In genomic region chr7:48052748-48053147, GRCh38 we compare ENCODE assay signal across 12 cellular contexts. TPM values are rescaled to one million over a fixed set of nuclear protein-coding genes. Genes with fewer than 3 reads are reported as not detected.
DNase-seq lines count a peak whose midpoint lies in the region; ATAC-seq, FAIRE-seq and TF ChIP-seq lines count a peak whose summit lies in the region.
"Had no signal": no experiment of that assay in that cellular context is flagged by ENCODE, and none has a peak within 500 bp of the region (broad histone marks: within the 10 kb centered on the region; RNA-seq: fewer than 3 reads in every experiment).

No MANE protein-coding gene starts in this region.

- 72 to 79% (median 78%) methylated on average over 8 of the region's 8 CpGs for WGBS in psoas muscle, 3 donors

- H3K27me3 ChIP-seq in keratinocyte (ENCODE audit: control insufficient read depth, extremely low read depth, insufficient read depth, low read length) (no peaks in the 10 kb centered on the region), psoas muscle (ENCODE audit: insufficient read depth in 3 of 3, low read length in 2 of 3) (no peaks in the 10 kb centered on the region)

- no peaks in the 10 kb centered on the region for H3K79me2 ChIP-seq in keratinocyte (ENCODE audit: control insufficient read depth, insufficient read depth, low read length)

- no peak overlapping the region for H2AFZ ChIP-seq in keratinocyte (ENCODE audit: control insufficient read depth, low read length)

- intact Hi-C loops in psoas muscle (cut with DNase I) = no loop called here

- DNase-seq in SW480 (ENCODE audit: low spot score) (peak; percentile 23), keratinocyte (ENCODE audit: low read depth, low spot score) (no peak), SIG-M5 treated with dmso at 0.1 percent for 504 hours (lab: John Stamatoyannopoulos, UW; ENCODE audit: unreplicated experiment) (no peak), epidermal melanocyte (ENCODE audit: insufficient read length, low spot score) (no peak), psoas muscle (no peak)
- DNase-seq: DMS79 treated with DMSO at 0.1 percent for 48 hours, NCI-H187 treated with DMSO at 0.1 percent for 48 hours had no signal

- ATAC-seq in GM18511 (IDR thresholded peaks at IDR 0.05; ENCODE audit: unreplicated experiment) (peak; percentile 91), HG02870 (IDR thresholded peaks at IDR 0.05; ENCODE audit: unreplicated experiment) (peak; percentile 98), psoas muscle (no peak), GM19395 (IDR thresholded peaks at IDR 0.05; ENCODE audit: unreplicated experiment) (no peak)

- dilution Hi-C loops in keratinocyte (cut with MboI; ENCODE audit: extremely low pct_ligation_motif_present, low sequenced_read_pairs) = no loop called here

- H3K27ac ChIP-seq in keratinocyte (ENCODE audit: control insufficient read depth, insufficient read depth, low read length) (no peak overlapping the region), psoas muscle (no peak overlapping the region)
- H3K27ac ChIP-seq: SK-N-MC had no signal

- H4K20me1 ChIP-seq in keratinocyte (ENCODE audit: control insufficient read depth, extremely low read depth, insufficient read depth, low read length) = no peaks in the 10 kb centered on the region

- peaks cover 8% of the 10 kb centered on the region for H3K4me1 ChIP-seq in keratinocyte (ENCODE audit: control insufficient read depth, extremely low read depth, insufficient read depth, low read length)
- H3K4me1 ChIP-seq in psoas muscle = no peaks in the 10 kb centered on the region

- no peak overlapping the region for H3K4me3 ChIP-seq in keratinocyte (ENCODE audit: control insufficient read depth in 2 of 3, extremely low read depth in 1 of 3, insufficient read depth in 2 of 3, low read depth in 1 of 3, low read length in 3 of 3)
- no peak overlapping the region for H3K4me3 ChIP-seq in psoas muscle
- H3K4me3 ChIP-seq: SK-N-MC had no signal

- no peaks in the 10 kb centered on the region for H3K36me3 ChIP-seq in keratinocyte (ENCODE audit: control insufficient read depth in 2 of 2, extremely low read depth in 1 of 2, insufficient read depth in 2 of 2, low read length in 2 of 2)
- H3K36me3 ChIP-seq in psoas muscle (ENCODE audit: insufficient read depth in 1 of 2, low read depth in 1 of 2) = no peaks in the 10 kb centered on the region

- FAIRE-seq in keratinocyte (lab: Jason Lieb, UNC) = peak; percentile 39

- H3K9ac ChIP-seq in keratinocyte (ENCODE audit: control insufficient read depth, extremely low read depth, insufficient read depth, low read length) = no peak overlapping the region

- no peak for TF ChIP-seq CTCF in keratinocyte (optimal IDR thresholded peaks at IDR 0.05 in 1 of 3, IDR thresholded peaks at IDR 0.05 in 1 of 3, conservative IDR thresholded peaks at IDR 0.05 in 1 of 3; ENCODE audit: extremely low read depth in 1 of 3, insufficient read depth in 2 of 3, low read length in 3 of 3)
- no peak for TF ChIP-seq CTCF in psoas muscle (IDR thresholded peaks at IDR 0.05)

- no peak overlapping the region for H3K4me2 ChIP-seq in keratinocyte (ENCODE audit: control insufficient read depth, extremely low read depth, insufficient read depth, low read depth, low read length)

- no peaks in the 10 kb centered on the region for H3K9me1 ChIP-seq in keratinocyte (ENCODE audit: control insufficient read depth, extremely low read depth, insufficient read depth, low read length)

- H3K9me3 ChIP-seq in keratinocyte (ENCODE audit: control insufficient read depth, low read depth, low read length) (no peaks in the 10 kb centered on the region), psoas muscle (peaks cover 8% of the 10 kb centered on the region)

RNA-seq across cellular contexts. Expression of gene C7orf57, which starts 17.4 kb away (rescaled TPM):
- 0.22 to 0.60 TPM (median 0.39 TPM) in 3 replicates for polyA plus RNA-seq in keratinocyte
- 2.0 TPM for polyA plus RNA-seq in keratinocyte (2011; ENCODE audit: low read depth)
- polyA plus RNA-seq in keratinocyte (2011; cell fraction: cytosol; rRNA removed) = 0.11 and 0.17 TPM in 2 replicates
- polyA plus RNA-seq in keratinocyte (2011; cell fraction: nucleus; rRNA removed) = 0.64 and 0.74 TPM in 2 replicates
- polyA plus RNA-seq in keratinocyte (2012; ENCODE audit: low replicate concordance) = 0.36 and 1.6 TPM in 2 replicates
- polyA minus RNA-seq in keratinocyte = 0.13 to 0.43 TPM in 2 of 3 replicates, not detected in the other
- not detected for polyA minus RNA-seq in keratinocyte (2011; cell fraction: cytosol; rRNA and poly(A)+ RNA removed)
- not detected in 2 replicates for polyA minus RNA-seq in keratinocyte (2011; cell fraction: nucleus; rRNA and poly(A)+ RNA removed)
- not detected for total RNA-seq in psoas muscle
- polyA plus RNA-seq in psoas muscle = under 1 TPM in 2 of 3 donors, not detected in 1; 0.01 to 0.06 TPM

RNA-seq across cellular contexts. Expression of gene SUN3, which starts 23.8 kb away (rescaled TPM):
- polyA plus RNA-seq in keratinocyte (not detected in 3 replicates), psoas muscle (under 1 TPM in 1 of 3 donors, not detected in 2; 0.01 TPM)
- polyA plus RNA-seq in keratinocyte (2011; ENCODE audit: low read depth) = 1.2 TPM
- 0.11 TPM in 1 of 2 replicates, not detected in the other for polyA plus RNA-seq in keratinocyte (2011; cell fraction: cytosol; rRNA removed)
- 0.28 and 0.36 TPM in 2 replicates for polyA plus RNA-seq in keratinocyte (2011; cell fraction: nucleus; rRNA removed)
- 0.55 TPM in 1 of 2 replicates, not detected in the other for polyA plus RNA-seq in keratinocyte (2012; ENCODE audit: low replicate concordance)
- 0.13 to 0.23 TPM in 2 of 3 replicates, not detected in the other for polyA minus RNA-seq in keratinocyte
- not detected for polyA minus RNA-seq in keratinocyte (2011; cell fraction: cytosol; rRNA and poly(A)+ RNA removed)
- polyA minus RNA-seq in keratinocyte (2011; cell fraction: nucleus; rRNA and poly(A)+ RNA removed) = not detected in 2 replicates
- under 1 TPM in 1 of 4 donors, not detected in 3; 0.54 TPM for total RNA-seq in psoas muscle
- total RNA-seq: osteoblast had no signal

RNA-seq across cellular contexts. Expression of gene UPP1, which starts 36.3 kb away (rescaled TPM):
- polyA plus RNA-seq in keratinocyte (165 to 226 TPM (median 202 TPM) in 3 replicates), psoas muscle (100 to 1,000 TPM in 1 of 3 donors, 10 to 100 TPM in 2; 10.3 to 250 (median 11.9) TPM)
- 303 TPM for polyA plus RNA-seq in keratinocyte (2011; ENCODE audit: low read depth)
- polyA plus RNA-seq in keratinocyte (2011; cell fraction: cytosol; rRNA removed) = 124 and 240 TPM in 2 replicates
- 328 and 366 TPM in 2 replicates for polyA plus RNA-seq in keratinocyte (2011; cell fraction: nucleus; rRNA removed)
- 177 and 511 TPM in 2 replicates for polyA plus RNA-seq in keratinocyte (2012; ENCODE audit: low replicate concordance)
- 120 to 141 TPM (median 124 TPM) in 3 replicates for polyA minus RNA-seq in keratinocyte
- 141 TPM for polyA minus RNA-seq in keratinocyte (2011; cell fraction: cytosol; rRNA and poly(A)+ RNA removed)
- polyA minus RNA-seq in keratinocyte (2011; cell fraction: nucleus; rRNA and poly(A)+ RNA removed) = 105 and 108 TPM in 2 replicates
- 10 to 100 TPM in 3 of 4 donors, 1 to 10 TPM in 1; 7.5 to 14.5 (median 12.6) TPM for total RNA-seq in psoas muscle

Comparison
In these comparisons a context has a peak if more than half of its experiments do, and no peak if none do; other contexts are left out.
1. ATAC-seq: peak in GM18511 (single experiment) and HG02870 (single experiment); none in psoas muscle (0 of 4) and GM19395 (single experiment).